ENCODE assay signal across 37 cellular contexts in the genomic region with DNA sequence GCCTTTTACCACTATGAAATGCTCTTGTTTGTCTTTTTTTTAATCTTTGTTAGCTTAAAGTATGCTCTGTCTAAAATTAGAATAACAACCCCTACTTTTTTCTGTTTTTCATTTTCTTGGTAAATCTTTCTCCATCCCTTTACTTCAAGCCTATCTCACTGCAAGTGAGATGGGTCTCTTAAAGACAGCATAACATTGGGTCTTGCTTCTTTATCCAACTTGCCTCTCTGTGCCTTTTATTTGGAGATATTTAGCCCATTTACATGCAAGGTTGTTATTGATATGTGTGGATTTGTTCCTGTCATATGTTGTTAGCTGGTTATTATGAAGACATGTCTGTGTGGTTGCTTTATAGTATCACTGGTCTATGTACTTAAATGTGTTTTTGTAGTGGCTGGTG.
"Had no signal": no experiment of that assay in that cellular context is flagged by ENCODE, and none has a peak within 500 bp of the region (broad histone marks: within the 10 kb centered on the region; RNA-seq: fewer than 3 reads in every experiment).

No MANE protein-coding gene starts in this region.

- FAIRE-seq: bronchial epithelial cell had no signal

- H3K4me3 Mint-ChIP-seq: activated naive CD4-positive, alpha-beta T cell treated with anti-CD3 and anti-CD28 coated beads for 36 hours; activated naive CD4-positive, alpha-beta T cell treated with anti-CD3 and anti-CD28 coated beads, Interleukin-2, amount 10 ng/mL, durations not matched to agents 7 days and 5 days; activated naive CD4-positive, alpha-beta T cell treated with anti-CD3 and anti-CD28 coated beads, Interleukin-2, amount 50 U/mL, for 24 hours; activated naive CD8-positive, alpha-beta T cell; activated naive CD8-positive, alpha-beta T cell treated with anti-CD3 and anti-CD28 coated beads for 36 hours; activated naive CD8-positive, alpha-beta T cell treated with anti-CD3 and anti-CD28 coated beads, Interleukin-2, amount 10 ng/mL, durations not matched to agents 7 days and 5 days; activated naive CD8-positive, alpha-beta T cell treated with anti-CD3 and anti-CD28 coated beads, Interleukin-2, amount 50 U/mL, for 24 hours; activated T-cell treated with anti-CD3 and anti-CD28 coated beads, Interleukin-2, amount 50 U/mL, for 4 hours; activated T-cell treated with anti-CD3 and anti-CD28 coated beads, Interleukin-2, amount 50 U/mL, for 72 hours; activated T-helper 1 cell treated with anti-CD3 and anti-CD28 coated beads, Interleukin-12 subunit alpha, Interleukin-12 subunit beta, Interleukin-2, Interleukin-4 antibody, amounts not matched to agents 30 ng/mL and 10 ng/mL and 1 ng/mL, durations not matched to agents 14 hours and 24 hours and 36 hours; activated T-helper 17 cell treated with anti-CD3 and anti-CD28 coated beads, Interleukin-2, amount 50 U/mL, for 72 hours; brain; central memory CD8-positive, alpha-beta T cell had no signal

- H3K9me3 Mint-ChIP-seq: activated naive CD4-positive, alpha-beta T cell treated with anti-CD3 and anti-CD28 coated beads for 36 hours; activated naive CD4-positive, alpha-beta T cell treated with anti-CD3 and anti-CD28 coated beads, Interleukin-2, amount 10 ng/mL, durations not matched to agents 7 days and 5 days; activated naive CD4-positive, alpha-beta T cell treated with anti-CD3 and anti-CD28 coated beads, Interleukin-2, amount 50 U/mL, for 24 hours; activated naive CD4-positive, alpha-beta T cell treated with anti-CD3 and anti-CD28 coated beads, Interleukin-2, amount 50 U/mL, for 72 hours; activated naive CD8-positive, alpha-beta T cell treated with anti-CD3 and anti-CD28 coated beads for 36 hours; activated naive CD8-positive, alpha-beta T cell treated with anti-CD3 and anti-CD28 coated beads, Interleukin-2, amount 50 U/mL, for 24 hours; activated T-cell treated with anti-CD3 and anti-CD28 coated beads, Interleukin-2, amount 50 U/mL, for 4 hours; activated T-cell treated with anti-CD3 and anti-CD28 coated beads, Interleukin-2, amount 50 U/mL, for 72 hours; activated T-helper 17 cell treated with anti-CD3 and anti-CD28 coated beads, Interleukin-2, amount 50 U/mL, for 72 hours; central memory CD8-positive, alpha-beta T cell had no signal

- H3K36me3 Mint-ChIP-seq: activated naive CD4-positive, alpha-beta T cell treated with anti-CD3 and anti-CD28 coated beads, Interleukin-2, amount 10 ng/mL, durations not matched to agents 7 days and 5 days; activated naive CD4-positive, alpha-beta T cell treated with anti-CD3 and anti-CD28 coated beads, Interleukin-2, amount 50 U/mL, for 72 hours; activated naive CD8-positive, alpha-beta T cell; activated naive CD8-positive, alpha-beta T cell treated with anti-CD3 and anti-CD28 coated beads for 36 hours; activated naive CD8-positive, alpha-beta T cell treated with anti-CD3 and anti-CD28 coated beads, Interleukin-2, amount 10 ng/mL, durations not matched to agents 7 days and 5 days had no signal

- H3K27ac ChIP-seq: adrenal gland, ascending aorta, body of pancreas, brain microvascular endothelial cell, breast epithelium, cardiac muscle cell had no signal

- DNase-seq: activated effector memory CD4-positive, alpha-beta T cell treated with anti-CD3 and anti-CD28 coated beads, Interleukin-2, amount 50 U/mL, for 16 hours; activated effector memory CD4-positive, alpha-beta T cell treated with Interleukin-2 at 50 U/mL for 16 hours; activated gamma-delta T cell; activated gamma-delta T cell treated with Interleukin-2 at 50 U/mL for 16 hours; activated naive CD4-positive, alpha-beta T cell; activated naive CD4-positive, alpha-beta T cell treated with anti-CD3 and anti-CD28 coated beads for 36 hours; activated naive CD4-positive, alpha-beta T cell treated with anti-CD3 and anti-CD28 coated beads, Interleukin-2, amount 10 ng/mL, durations not matched to agents 7 days and 5 days; activated naive CD4-positive, alpha-beta T cell treated with anti-CD3 and anti-CD28 coated beads, Interleukin-2, amount 50 U/mL, for 16 hours; activated naive CD4-positive, alpha-beta T cell treated with Interleukin-2 at 50 U/mL for 16 hours; activated naive CD8-positive, alpha-beta T cell treated with anti-CD3 and anti-CD28 coated beads for 36 hours; activated naive CD8-positive, alpha-beta T cell treated with anti-CD3 and anti-CD28 coated beads, Interleukin-2, amount 10 ng/mL, durations not matched to agents 7 days and 5 days; activated naive CD8-positive, alpha-beta T cell treated with anti-CD3 and anti-CD28 coated beads, Interleukin-2, amount 50 U/mL, for 24 hours; activated T-cell treated with anti-CD3 and anti-CD28 coated beads, Interleukin-2, amount 50 U/mL, for 4 hours; activated T-cell treated with anti-CD3 and anti-CD28 coated beads, Interleukin-2, amount 50 U/mL, for 48 hours; activated T-cell treated with anti-CD3 and anti-CD28 coated beads, Interleukin-2, amount 50 U/mL, for 72 hours; adrenal gland; amniotic stem cell; amygdala; anterior cingulate cortex; aorta; body of pancreas; brain microvascular endothelial cell; caudate nucleus; central memory CD4-positive, alpha-beta T cell; cerebellar nuclear complex had no signal

- H3K36me3 ChIP-seq: adrenal gland, ascending aorta, brain microvascular endothelial cell, breast epithelium, cardiac muscle cell had no signal

- H3K27ac Mint-ChIP-seq: activated naive CD4-positive, alpha-beta T cell treated with anti-CD3 and anti-CD28 coated beads for 36 hours; activated naive CD4-positive, alpha-beta T cell treated with anti-CD3 and anti-CD28 coated beads, Interleukin-2, amount 10 ng/mL, durations not matched to agents 7 days and 5 days; activated naive CD4-positive, alpha-beta T cell treated with anti-CD3 and anti-CD28 coated beads, Interleukin-2, amount 50 U/mL, for 24 hours; activated naive CD4-positive, alpha-beta T cell treated with anti-CD3 and anti-CD28 coated beads, Interleukin-2, amount 50 U/mL, for 72 hours; activated naive CD8-positive, alpha-beta T cell; activated naive CD8-positive, alpha-beta T cell treated with anti-CD3 and anti-CD28 coated beads for 36 hours; activated naive CD8-positive, alpha-beta T cell treated with anti-CD3 and anti-CD28 coated beads, Interleukin-2, amount 10 ng/mL, durations not matched to agents 7 days and 5 days; activated naive CD8-positive, alpha-beta T cell treated with anti-CD3 and anti-CD28 coated beads, Interleukin-2, amount 50 U/mL, for 24 hours; activated T-cell treated with anti-CD3 and anti-CD28 coated beads, Interleukin-2, amount 50 U/mL, for 72 hours; activated T-helper 1 cell treated with anti-CD3 and anti-CD28 coated beads, Interleukin-12 subunit alpha, Interleukin-12 subunit beta, Interleukin-2, Interleukin-4 antibody, amounts not matched to agents 30 ng/mL and 10 ng/mL and 1 ng/mL, durations not matched to agents 14 hours and 24 hours and 36 hours; activated T-helper 17 cell treated with anti-CD3 and anti-CD28 coated beads, Interleukin-2, amount 50 U/mL, for 72 hours; activated T-helper 2 cell treated with anti-CD3 and anti-CD28 coated beads, Interferon-gamma antibody, Interleukin-2, Interleukin-4, amounts not matched to agents 10 μg/mL and 5 μg/mL and 100 μg/mL, durations not matched to agents 14 hours and 24 hours and 36 hours; brain had no signal

- H3K4me1 ChIP-seq: adrenal gland, body of pancreas, breast epithelium had no signal

- H3K4me3 ChIP-seq: adrenal gland, ascending aorta, body of pancreas, breast epithelium, cardiac muscle cell had no signal

- ATAC-seq: activated naive CD4-positive, alpha-beta T cell treated with anti-CD3 and anti-CD28 coated beads, Interleukin-2, amount 50 U/mL, for 72 hours; activated naive CD8-positive, alpha-beta T cell treated with anti-CD3 and anti-CD28 coated beads, Interleukin-2, amount 50 U/mL, for 24 hours; activated T-cell treated with anti-CD3 and anti-CD28 coated beads, Interleukin-2, amount 50 U/mL, for 4 hours; activated T-cell treated with anti-CD3 and anti-CD28 coated beads, Interleukin-2, amount 50 U/mL, for 72 hours; activated T-helper 17 cell treated with anti-CD3 and anti-CD28 coated beads, Interleukin-2, amount 50 U/mL, for 72 hours; body of pancreas had no signal

- H3K4me1 Mint-ChIP-seq: activated naive CD4-positive, alpha-beta T cell treated with anti-CD3 and anti-CD28 coated beads, Interleukin-2, amount 10 ng/mL, durations not matched to agents 7 days and 5 days; activated naive CD4-positive, alpha-beta T cell treated with anti-CD3 and anti-CD28 coated beads, Interleukin-2, amount 50 U/mL, for 24 hours; activated naive CD8-positive, alpha-beta T cell treated with anti-CD3 and anti-CD28 coated beads for 36 hours; activated naive CD8-positive, alpha-beta T cell treated with anti-CD3 and anti-CD28 coated beads, Interleukin-2, amount 10 ng/mL, durations not matched to agents 7 days and 5 days; activated naive CD8-positive, alpha-beta T cell treated with anti-CD3 and anti-CD28 coated beads, Interleukin-2, amount 50 U/mL, for 24 hours; activated T-helper 17 cell treated with anti-CD3 and anti-CD28 coated beads, Interleukin-2, amount 50 U/mL, for 72 hours; brain; central memory CD8-positive, alpha-beta T cell had no signal

- H3K9me3 ChIP-seq: adrenal gland, ascending aorta, body of pancreas, breast epithelium had no signal
